ENCODE assay signal across 17 cellular contexts in the genomic region with DNA sequence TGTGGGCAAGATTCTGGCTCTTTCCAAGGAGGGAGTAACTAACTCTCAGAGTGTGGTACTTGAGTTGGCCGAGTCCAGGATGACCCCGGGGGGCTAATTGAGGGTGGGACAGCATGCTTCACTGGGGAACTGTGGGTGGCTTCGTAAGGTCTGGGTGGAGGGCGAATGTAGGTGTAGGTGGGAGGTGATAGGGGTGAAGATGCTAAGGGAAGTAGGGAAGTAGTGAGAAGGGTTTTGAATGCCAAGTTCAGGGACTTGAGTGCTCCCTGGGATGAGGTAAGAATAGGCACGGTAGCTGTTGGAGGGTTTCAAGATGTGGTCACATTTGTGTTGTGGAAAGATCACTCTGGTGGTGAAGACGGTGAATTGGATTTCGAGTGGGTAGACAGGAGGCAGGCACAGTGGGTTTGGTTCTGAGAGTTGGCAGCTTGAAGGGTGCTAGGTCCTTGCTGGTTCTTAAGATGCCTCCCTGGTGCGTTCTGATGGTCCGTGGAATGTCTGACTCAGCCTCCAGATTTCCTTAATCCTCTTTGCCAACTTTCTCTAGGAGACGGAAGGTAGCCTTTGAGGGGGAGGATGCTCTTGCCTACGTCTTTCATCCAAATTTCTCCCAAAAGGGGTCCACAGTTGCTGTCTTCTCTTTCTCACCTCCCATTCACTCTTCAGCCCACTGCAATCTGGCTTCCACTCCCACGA.
"Had no signal": no experiment of that assay in that cellular context is flagged by ENCODE, and none has a peak within 500 bp of the region (broad histone marks: within the 10 kb centered on the region; RNA-seq: fewer than 3 reads in every experiment).

No MANE protein-coding gene starts in this region.

- H3K9me3 Mint-ChIP-seq: central memory CD8-positive, alpha-beta T cell; nephron; stimulated activated memory B cell treated with anti-CD40 and anti-IgM and Interleukin-4, amounts not matched to agents 10 μg/mL and 1 μg/mL and 100 μg/mL, for 72 hours had no signal

- H3K36me3 Mint-ChIP-seq: activated naive CD8-positive, alpha-beta T cell; brain; stimulated activated memory B cell treated with anti-CD40 and anti-IgM and Interleukin-4, amounts not matched to agents 10 μg/mL and 1 μg/mL and 100 μg/mL, for 72 hours had no signal

- H3K4me3 ChIP-seq: coronary artery, gastrocnemius medialis, left lung, sigmoid colon had no signal

- H3K27ac Mint-ChIP-seq: activated naive CD8-positive, alpha-beta T cell; activated T-cell treated with anti-CD3 and anti-CD28 coated beads, Interleukin-2, amount 50 U/mL, for 72 hours; nephron; stimulated activated memory B cell treated with anti-CD40 and anti-IgM and Interleukin-4, amounts not matched to agents 10 μg/mL and 1 μg/mL and 100 μg/mL, for 72 hours had no signal

- H3K9me3 ChIP-seq: gastrocnemius medialis, left lung, sigmoid colon had no signal

- DNase-seq: activated CD4-positive, alpha-beta T cell treated with anti-CD3 and anti-CD28 coated beads, Interleukin-2, amount 50 U/mL, for 4 hours; activated T-cell treated with anti-CD3 and anti-CD28 coated beads, Interleukin-2, amount 50 U/mL, for 72 hours; amygdala; gastrocnemius medialis; head of caudate nucleus; left lung; mammary epithelial cell; midbrain; nucleus accumbens; stimulated activated CD4-positive, alpha-beta T cell treated with anti-CD3 and anti-CD28 coated beads, Interleukin-4, amount 100 ng/mL, for 24 hours had no signal

- H3K27ac ChIP-seq: coronary artery, gastrocnemius medialis, left lung, sigmoid colon had no signal

- H3K4me3 Mint-ChIP-seq: activated naive CD8-positive, alpha-beta T cell; activated T-cell treated with anti-CD3 and anti-CD28 coated beads, Interleukin-2, amount 50 U/mL, for 72 hours; central memory CD8-positive, alpha-beta T cell; stimulated activated memory B cell treated with anti-CD40 and anti-IgM and Interleukin-4, amounts not matched to agents 10 μg/mL and 1 μg/mL and 100 μg/mL, for 72 hours had no signal

- H3K36me3 ChIP-seq: gastrocnemius medialis, left lung, sigmoid colon had no signal
